ENCODE assay signal across 8 cellular contexts in the genomic region with DNA sequence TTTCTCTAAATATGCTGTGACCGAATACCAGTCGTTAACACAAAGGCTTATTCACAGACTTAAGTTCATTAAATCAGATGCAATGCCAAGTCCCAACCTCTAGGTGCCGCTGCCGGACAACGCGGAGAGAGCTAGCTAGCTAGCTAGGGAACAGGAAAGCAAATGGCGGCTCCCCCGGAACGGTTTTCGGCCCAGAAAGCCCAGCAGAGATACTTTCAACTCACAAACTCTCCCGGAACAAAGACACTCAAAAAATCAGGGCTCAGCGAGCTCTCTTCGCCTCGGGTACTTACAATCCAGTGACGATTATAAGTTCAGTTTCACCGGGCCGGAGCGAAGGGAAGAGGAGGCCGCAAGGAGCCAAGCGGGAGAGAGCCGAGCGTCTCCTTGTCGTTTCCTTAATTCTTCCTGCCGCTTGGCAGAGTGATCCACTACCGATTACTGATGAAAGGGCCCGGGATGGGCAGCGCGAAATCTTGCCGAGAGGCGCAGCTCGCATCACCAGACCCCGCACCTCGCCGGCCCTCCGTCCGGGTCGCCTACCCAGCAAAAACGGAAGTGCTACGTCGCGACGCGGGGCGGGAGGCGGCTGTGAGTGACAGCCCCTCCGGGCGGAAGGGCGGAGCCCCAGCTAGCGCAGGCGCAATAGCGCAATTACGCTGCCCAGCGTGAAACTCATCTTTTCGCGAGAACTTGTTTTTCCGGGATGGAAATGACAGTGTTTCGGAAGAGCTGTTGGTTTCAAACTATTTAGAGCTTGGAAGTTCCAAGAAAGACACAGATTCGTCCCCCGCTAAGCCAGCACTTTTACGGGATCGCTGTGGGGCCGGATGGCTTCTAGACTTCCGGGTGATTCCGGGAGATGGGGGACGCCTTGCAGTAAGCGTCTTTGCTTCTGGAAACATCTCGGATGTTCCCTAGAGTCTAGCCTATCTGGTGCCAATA. TPM values are rescaled to one million over a fixed set of nuclear protein-coding genes. Genes with fewer than 3 reads are reported as not detected.
DNase-seq lines count a peak whose midpoint lies in the region; ATAC-seq and TF ChIP-seq lines count a peak whose summit lies in the region.

A gene with protein sequence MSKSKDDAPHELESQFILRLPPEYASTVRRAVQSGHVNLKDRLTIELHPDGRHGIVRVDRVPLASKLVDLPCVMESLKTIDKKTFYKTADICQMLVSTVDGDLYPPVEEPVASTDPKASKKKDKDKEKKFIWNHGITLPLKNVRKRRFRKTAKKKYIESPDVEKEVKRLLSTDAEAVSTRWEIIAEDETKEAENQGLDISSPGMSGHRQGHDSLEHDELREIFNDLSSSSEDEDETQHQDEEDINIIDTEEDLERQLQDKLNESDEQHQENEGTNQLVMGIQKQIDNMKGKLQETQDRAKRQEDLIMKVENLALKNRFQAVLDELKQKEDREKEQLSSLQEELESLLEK (minus strand): TSS at position 560 of the 945 bp plus-strand sequence. CDS start 740 bp downstream, outside the sequence.

- peak within 1 kb of the TSS; percentile 91 for H3K4me2 ChIP-seq in PC-3 (ENCODE audit: low read length)

- H3K9me3 ChIP-seq in PC-3 (ENCODE audit: low read length) (peaks cover 38% of the 10 kb centered on the region), mucosa of rectum (ENCODE audit: control insufficient read depth in 2 of 2, low read length in 2 of 2) (peaks cover 35 to 41% of the 10 kb centered on the region in 2 donors)

- H4K20me1 ChIP-seq in PC-3 (ENCODE audit: low read length) = no peaks in the 10 kb centered on the region

- H3K36me3 ChIP-seq in PC-3 (ENCODE audit: low read depth, low read length) = peaks cover 35% of the 10 kb centered on the region
- H3K36me3 ChIP-seq in mucosa of rectum (ENCODE audit: control insufficient read depth in 2 of 2, insufficient read depth in 2 of 2, low read length in 2 of 2) = peaks cover 19 to 26% of the 10 kb centered on the region in 2 donors

- H3K9me2 ChIP-seq in PC-3 (replicated peaks; ENCODE audit: low read length) = no peaks in the 10 kb centered on the region

- intact Hi-C loops in PC-3 (cut with micrococcal nuclease) = no loop called here

- no peaks in the 10 kb centered on the region for H3F3A ChIP-seq in PC-3 (ENCODE audit: low read length, unreplicated experiment)

- TF ChIP-seq POLR2A in erythroblast (IDR thresholded peaks at IDR 0.05; ENCODE audit: low read length) = peak; percentile 92

- POLR2A ChIA-PET in PC-3 (lab: Charles Lee; ENCODE audit: unreplicated experiment) = interaction anchor here (0.6 to 0.7 kb wide), 2 partner anchors 9 to 226 kb away, joined by 3 read pairs; no protein-coding TSS in a partner anchor

- H3K4me1 ChIP-seq in PC-3 (ENCODE audit: insufficient read depth, low read length) (no peaks in the 10 kb centered on the region), mucosa of rectum (ENCODE audit: control insufficient read depth in 2 of 2, insufficient read depth in 2 of 2, low read length in 2 of 2) (peaks cover 4 to 8% of the 10 kb centered on the region in 2 donors)

- CTCF ChIA-PET in PC-3 (lab: Charles Lee) = interaction anchor here (0.6 to 0.7 kb wide), 2 partner anchors 77 to 226 kb away, joined by 4 to 5 read pairs; a partner anchor contains a TSS

- H3K4me3 ChIP-seq in Jurkat, Clone E6-1 (ENCODE audit: low read length) = peak within 1 kb of the TSS; percentile 84
- H3K4me3 ChIP-seq in PC-3 (ENCODE audit: low read length) (peak within 1 kb of the TSS; percentile 78), mucosa of rectum (ENCODE audit: low read length in 2 of 2) (peak within 1 kb of the TSS; percentile 93 to 97)

- no peaks in the 10 kb centered on the region for H3K27me3 ChIP-seq in PC-3 (ENCODE audit: low read length)
- H3K27me3 ChIP-seq in mucosa of rectum (ENCODE audit: control insufficient read depth in 2 of 2, insufficient read depth in 2 of 2, low read length in 2 of 2) = no peaks in the 10 kb centered on the region

- peak; percentile 92 for ATAC-seq in GM21576 (IDR thresholded peaks at IDR 0.05; ENCODE audit: unreplicated experiment)
- ATAC-seq in PC-3 = peak; percentile 98

- H3K27ac ChIP-seq in PC-3 (ENCODE audit: low read length) (peak within 1 kb of the TSS; percentile 65), mucosa of rectum (ENCODE audit: low read depth in 2 of 2, low read length in 2 of 2) (peak within 1 kb of the TSS; percentile 86 to 94)

- peaks cover 28% of the 10 kb centered on the region for H3K79me2 ChIP-seq in PC-3 (ENCODE audit: low read length)

- peak within 1 kb of the TSS; percentile 100 for H2AFZ ChIP-seq in PC-3 (ENCODE audit: low read length)

- DNase-seq in DMS53 treated with DMSO at 0.1 percent for 48 hours (lab: John Stamatoyannopoulos, UW; ENCODE audit: unreplicated experiment) (peak; percentile 87), PC-3 (peak; percentile 85), activated T-cell treated with anti-CD3 and anti-CD28 coated beads for 48 hours (ENCODE audit: low read depth) (peak; percentile 89), erythroblast (lab: John Stamatoyannopoulos, UW) (peak; percentile 90 to 92)
- DNase-seq in Jurkat, Clone E6-1 (ENCODE audit: low read depth, low spot score) = peak; percentile 88
- peak; percentile 93 for DNase-seq in stimulated activated CD8-positive, alpha-beta memory T cell treated with anti-CD3 and anti-CD28 coated beads, Interleukin-4, amount 100 ng/mL, for 48 hours

- peak within 1 kb of the TSS; percentile 89 for H3K9ac ChIP-seq in PC-3 (ENCODE audit: low read length)
- H3K9ac ChIP-seq in mucosa of rectum (ENCODE audit: low read depth in 1 of 2, low read length in 2 of 2) = peak within 1 kb of the TSS; percentile 81 to 95

- TSS peak; percentile 71 for BruUV-seq in PC-3 (replicated peaks; lab: Mats Ljungman, UMichigan)

- peak; percentile 77 for TF ChIP-seq CTCF in PC-3 (conservative IDR thresholded peaks at IDR 0.05; ENCODE audit: low read depth, low read length)

RNA-seq across cellular contexts. Expression of the gene that starts here (rescaled TPM):
- 55.7 TPM for polyA plus RNA-seq in Jurkat, Clone E6-1 (2012; ENCODE audit: insufficient read depth, insufficient read length)
- 27.6 and 32.3 TPM in 2 replicates for total RNA-seq in PC-3 (2014; rRNA removed)

Comparison
In these comparisons a context has a peak if more than half of its experiments do, and no peak if none do; other contexts are left out.
1. Peak in every context shown above with its lines: DNase-seq, ATAC-seq, H3K4me3 ChIP-seq and H3K27ac ChIP-seq.